Comparison of ENCODE assay signal across 7 cellular contexts in the genomic region with DNA sequence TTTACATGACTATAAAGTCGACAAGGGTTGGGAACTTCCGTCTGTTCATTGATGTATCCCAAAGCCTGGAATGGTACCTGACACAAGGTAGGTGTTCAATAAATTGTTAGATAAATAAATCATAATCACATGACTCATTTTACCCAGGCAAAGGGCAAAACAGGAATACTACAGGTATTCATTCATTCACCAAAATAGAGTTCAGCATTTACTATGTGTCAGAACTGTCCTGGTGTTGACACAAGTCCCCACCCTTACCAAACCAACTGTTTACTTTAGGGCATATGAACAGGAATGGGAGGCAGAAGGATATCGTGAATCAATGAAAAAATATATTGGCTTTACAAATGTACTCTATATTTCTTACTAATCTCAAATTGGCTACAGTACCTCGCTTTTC. TPM values are rescaled to one million over a fixed set of nuclear protein-coding genes. Genes with fewer than 3 reads are reported as not detected.
A peak's percentile ranks its signal among the peaks of the same experiment; 100 is the strongest.
DNase-seq lines count a peak whose midpoint lies in the region; ATAC-seq, FAIRE-seq and TF ChIP-seq lines count a peak whose summit lies in the region.

No MANE protein-coding gene starts in this region.

- DNase-seq in WERI-Rb-1 (no peak), right cardiac atrium (no peak), small intestine (peak; percentile 77), posterior cingulate gyrus (no peak)
- DNase-seq in stimulated activated CD4-positive, alpha-beta T cell treated with anti-CD3 and anti-CD28 coated beads, Interleukin-2, amount 100 ng/mL, for 24 hours: no peak

- H3K27ac ChIP-seq in WERI-Rb-1: peak overlapping the region; percentile 76
- no peak overlapping the region for H3K27ac ChIP-seq in right cardiac atrium (ENCODE audit: low read length)
- H3K27ac ChIP-seq in small intestine (ENCODE audit: low read depth in 1 of 2, low read length in 1 of 2): peak overlapping the region; percentile 82 to 91

- H3K36me3 ChIP-seq in WERI-Rb-1: peaks cover 8% of the 10 kb centered on the region
- H3K36me3 ChIP-seq in small intestine (ENCODE audit: control insufficient read depth in 2 of 2, insufficient read depth in 2 of 2, low read length in 2 of 2): peaks cover 0 to 2% of the 10 kb centered on the region in 2 donors

- WGBS in right cardiac atrium: 46% methylated on average over 4 of the region's 4 CpGs
- 11 to 34% (median 26%) methylated on average over 4 of the region's 4 CpGs for WGBS in small intestine, 3 donors

- intact Hi-C loops in right cardiac atrium (cut with DNase I): no loop called here
- intact Hi-C loops in posterior cingulate gyrus (cut with DNase I): no loop called here

- TF ChIP-seq CTCF in WERI-Rb-1 (IDR thresholded peaks at IDR 0.05; ENCODE audit: low read depth, low read length): no peak

- no peaks in the 10 kb centered on the region for H3K4me1 ChIP-seq in right cardiac atrium (ENCODE audit: control insufficient read depth, insufficient read depth, low read length)
- peaks cover 0 to 4% of the 10 kb centered on the region in 2 donors for H3K4me1 ChIP-seq in small intestine (ENCODE audit: control insufficient read depth in 2 of 2, insufficient read depth in 1 of 2, low read depth in 1 of 2, low read length in 1 of 2)

- peak overlapping the region; percentile 68 for H3K4me3 ChIP-seq in WERI-Rb-1 (ENCODE audit: low read depth, low read length)
- peak overlapping the region; percentile 81 for H3K4me3 ChIP-seq in right cardiac atrium (ENCODE audit: low read length)
- peak overlapping the region; percentile 62 to 90 for H3K4me3 ChIP-seq in small intestine (ENCODE audit: low read depth in 1 of 2, low read length in 2 of 2)

- H3K27me3 ChIP-seq in WERI-Rb-1 (ENCODE audit: insufficient read depth, low read depth, severe bottlenecking) (no peaks in the 10 kb centered on the region), right cardiac atrium (ENCODE audit: control insufficient read depth, insufficient read depth) (no peaks in the 10 kb centered on the region), small intestine (ENCODE audit: control insufficient read depth in 2 of 2, insufficient read depth in 2 of 2, low read length in 2 of 2) (no peaks in the 10 kb centered on the region)

- H3K9me3 ChIP-seq in WERI-Rb-1 (ENCODE audit: severe bottlenecking) (no peaks in the 10 kb centered on the region), right cardiac atrium (ENCODE audit: control insufficient read depth, low read length) (no peaks in the 10 kb centered on the region), small intestine (ENCODE audit: control insufficient read depth, low read depth) (no peaks in the 10 kb centered on the region)

- peak; percentile 2 for ATAC-seq in HG03196 (IDR thresholded peaks at IDR 0.05; ENCODE audit: unreplicated experiment)
- ATAC-seq in right cardiac atrium: peak in 1 of 2 donors; percentile 12
- ATAC-seq in GM19455 (IDR thresholded peaks at IDR 0.05; ENCODE audit: unreplicated experiment): no peak

- no peak for FAIRE-seq in small intestine (lab: Jason Lieb, UNC)

RNA-seq across cellular contexts. Expression of a gene that starts 0.7 kb away (rescaled TPM):
- 10 to 100 TPM; 21.4 to 24.4 (median 22.4) TPM for total RNA-seq in right cardiac atrium
- polyA plus RNA-seq in right cardiac atrium (30.9 TPM), small intestine (10 to 100 TPM; 32.8 to 61.6 (median 51.0) TPM)

RNA-seq across cellular contexts. Expression of a gene that starts 57.8 kb away (rescaled TPM):
- total RNA-seq in right cardiac atrium: 10 to 100 TPM; 21.0 to 23.9 (median 22.4) TPM
- polyA plus RNA-seq in right cardiac atrium (20.9 TPM), small intestine (10 to 100 TPM; 43.2 to 57.7 (median 56.2) TPM)
